11 cellular contexts compared by ENCODE assay signal in the genomic region with DNA sequence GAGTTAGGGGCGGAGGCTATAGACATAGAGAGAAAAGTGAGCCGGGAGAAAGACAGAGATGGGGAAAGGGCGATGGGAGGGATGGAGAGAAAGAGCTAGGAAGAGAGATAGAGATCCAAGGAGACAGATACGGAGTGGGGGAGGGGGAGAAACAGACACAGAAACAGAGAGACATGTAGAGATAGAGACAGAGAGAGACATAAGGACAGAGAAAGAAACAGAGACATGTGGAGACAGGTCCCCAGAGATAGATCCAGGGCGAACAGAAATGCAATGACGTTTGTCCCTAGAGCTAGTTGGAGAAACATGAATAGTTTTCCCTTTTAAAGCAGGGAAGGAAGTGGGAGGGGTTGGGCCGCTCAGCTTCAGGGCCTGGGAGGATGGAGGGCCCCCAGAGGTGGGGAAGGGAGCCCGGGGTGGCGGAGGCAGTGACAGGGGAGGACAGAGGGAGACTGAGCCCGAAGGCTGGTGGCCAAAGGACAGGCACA. TPM values are rescaled to one million over a fixed set of nuclear protein-coding genes. Genes with fewer than 3 reads are reported as not detected.
DNase-seq lines count a peak whose midpoint lies in the region; ATAC-seq and TF ChIP-seq lines count a peak whose summit lies in the region.
"Had no signal": no experiment of that assay in that cellular context is flagged by ENCODE, and none has a peak within 500 bp of the region (broad histone marks: within the 10 kb centered on the region; RNA-seq: fewer than 3 reads in every experiment).

No MANE protein-coding gene starts in this region.

- H3K9ac ChIP-seq in HUES6 (ENCODE audit: low read length): no peak overlapping the region

- H3K27me3 ChIP-seq in HUES6 (ENCODE audit: control insufficient read depth, insufficient read depth, low read length): peaks cover 5% of the 10 kb centered on the region; the same call in 1 of the 2 replicates
- H3K27me3 ChIP-seq in left lung: peaks cover 5 to 30% of the 10 kb centered on the region in 2 donors
- peaks cover 0 to 32% (median 8%) of the 10 kb centered on the region in 7 donors for H3K27me3 ChIP-seq in spleen (replicated peaks in 1 of 7)

- H3K4me1 ChIP-seq in HUES6 (ENCODE audit: control insufficient read depth, insufficient read depth, low read length) (peaks cover 41% of the 10 kb centered on the region), left lung (peaks cover 2 to 35% of the 10 kb centered on the region in 2 donors), spleen (peaks cover 9 to 97% (median 56%) of the 10 kb centered on the region in 6 donors)

- no peak for ATAC-seq in left lung
- no peak for ATAC-seq in HG03135 (IDR thresholded peaks at IDR 0.05; ENCODE audit: unreplicated experiment)
- ATAC-seq: activated T-helper 17 cell treated with anti-CD3 and anti-CD28 coated beads, Interleukin-2, amount 50 U/mL, for 72 hours had no signal

- H3K4me3 ChIP-seq in HUES6 (ENCODE audit: low read depth, low read length): peak overlapping the region; percentile 40
- H3K4me3 ChIP-seq in left lung: peak overlapping the region in 1 of 2 donors; percentile 33
- peak overlapping the region in 5 of 8 donors; percentile 4 to 72 (median 53) for H3K4me3 ChIP-seq in spleen

- TF ChIP-seq POLR2A in spleen (IDR thresholded peaks at IDR 0.05): peak in 1 of 3 donors; percentile 3

- intact Hi-C loops in left lung (cut with DNase I): no loop called here
- intact Hi-C loops in spleen (cut with DNase I; ENCODE audit: low total_unique reads): no loop called here

- WGBS in spleen, 5 donors: 20 to 25% (median 20%) methylated on average over 10 of the region's 10 CpGs

- TF ChIP-seq CTCF in left lung (IDR thresholded peaks at IDR 0.05): no peak
- TF ChIP-seq CTCF in spleen (IDR thresholded peaks at IDR 0.05 in 8 of 11, conservative IDR thresholded peaks at IDR 0.05 in 3 of 11): no peak

- no peak overlapping the region for H3K27ac ChIP-seq in HUES6 (ENCODE audit: low read depth, low read length)
- H3K27ac ChIP-seq in caudate nucleus (ENCODE audit: low read depth, low read length): peak overlapping the region; percentile 97
- H3K27ac ChIP-seq in left lung: peak overlapping the region; percentile 55 to 69
- H3K27ac ChIP-seq in spleen: peak overlapping the region; percentile 42 to 91 (median 82)

- DNase-seq in caudate nucleus (lab: John Stamatoyannopoulos, UW) (peak in 9 of 61 donors; percentile 13 to 53 (median 33)), left lung (no peak), spleen (no peak), NCI-H524 treated with DMSO at 0.1 percent for 48 hours (lab: John Stamatoyannopoulos, UW) (no peak), SHP77 (lab: John Stamatoyannopoulos, UW) (no peak), SHP77 treated with DMSO at 0.1 percent for 48 hours (lab: John Stamatoyannopoulos, UW) (no peak)
- DNase-seq: GF-D8 had no signal

- H3K36me3 ChIP-seq in HUES6 (ENCODE audit: control insufficient read depth, insufficient read depth, low read length) (no peaks in the 10 kb centered on the region), left lung (no peaks in the 10 kb centered on the region), spleen (no peaks in the 10 kb centered on the region)

- no peaks in the 10 kb centered on the region for H3K9me3 ChIP-seq in HUES6 (ENCODE audit: control insufficient read depth, insufficient read depth, low read depth, low read length)
- H3K9me3 ChIP-seq in left lung: no peaks in the 10 kb centered on the region
- H3K9me3 ChIP-seq in spleen: no peaks in the 10 kb centered on the region

RNA-seq across cellular contexts. Expression of gene PPP1R14A, which starts 4.6 kb away (rescaled TPM):
- total RNA-seq in left lung (10 to 100 TPM; 40.2 to 91.3 TPM), spleen (100 to 1,000 TPM in 2 of 7 donors, 10 to 100 TPM in 5; 26.1 to 102 (median 54.5) TPM)
- polyA plus RNA-seq in spleen: 100 to 1,000 TPM in 1 of 3 donors, 10 to 100 TPM in 2; 66.7 to 145 (median 97.2) TPM
- total RNA-seq: activated T-helper 17 cell treated with anti-CD3 and anti-CD28 coated beads, Interleukin-2, amount 50 U/mL, for 72 hours; RPMI7951 had no signal

RNA-seq across cellular contexts. Expression of gene SPINT2, which starts 12.8 kb away (rescaled TPM):
- total RNA-seq in left lung (100 to 1,000 TPM; 206 to 317 TPM), spleen (10 to 100 TPM; 41.2 to 87.8 (median 59.5) TPM)
- 10 to 100 TPM; 63.2 to 82.9 (median 65.6) TPM for polyA plus RNA-seq in spleen

RNA-seq across cellular contexts. Expression of gene DPF1, which starts 27.6 kb away (rescaled TPM):
- total RNA-seq in left lung: under 1 TPM; 0.39 to 0.79 TPM
- not detected for total RNA-seq in spleen
- polyA plus RNA-seq in spleen: under 1 TPM; 0.04 to 0.06 (median 0.06) TPM

RNA-seq across cellular contexts. Expression of gene C19orf33, which starts 52.4 kb away (rescaled TPM):
- total RNA-seq in left lung (100 to 1,000 TPM in 1 of 2 donors, 10 to 100 TPM in 1; 63.2 to 120 TPM), spleen (1 to 10 TPM in 5 of 7 donors, not detected in 2; 3.2 to 6.1 (median 4.1) TPM)
- polyA plus RNA-seq in spleen: 10 to 100 TPM; 11.0 to 53.6 (median 11.2) TPM
- total RNA-seq: RPMI7951 had no signal
